ENCODE assay signal across 8 cellular contexts in genomic region chr3:50617096-50617791, GRCh38. TPM values are rescaled to one million over a fixed set of nuclear protein-coding genes. Genes with fewer than 3 reads are reported as not detected.
DNase-seq lines count a peak whose midpoint lies in the region; ATAC-seq and TF ChIP-seq lines count a peak whose summit lies in the region.

Gene MAPKAPK3, plus strand, starts transcription at chr3:50617151. Its CDS starts 415 bp downstream, at chr3:50617566.

- H3K9me3 ChIP-seq in endocrine pancreas (ENCODE audit: control insufficient read depth, low read length), result no peaks in the 10 kb centered on the region

- TF ChIP-seq POLR2A in GM19099 (IDR thresholded peaks at IDR 0.05; ENCODE audit: extremely low read depth, insufficient read length, low read depth), result peak; percentile 38

- ATAC-seq in HG03457 (IDR thresholded peaks at IDR 0.05; ENCODE audit: unreplicated experiment), result peak; percentile 10

- H3K9ac ChIP-seq in endocrine pancreas (ENCODE audit: control insufficient read depth, insufficient read depth, low read length), result peak within 1 kb of the TSS; percentile 86

- peak; percentile 56 for DNase-seq in CD1c-positive myeloid dendritic cell (ENCODE audit: extremely low spot score)
- peak in 3 of 5 experiments; percentile 32 to 39 (median 38) for DNase-seq in T-helper 2 cell
- DNase-seq in myocyte (ENCODE audit: low read depth), result peak; percentile 76
- no peak for DNase-seq in hepatic stellate cell (ENCODE audit: low spot score)
- DNase-seq in NCI-H1105 (lab: John Stamatoyannopoulos, UW), result no peak

- H3K4me3 ChIP-seq in endocrine pancreas (ENCODE audit: control insufficient read depth, insufficient read depth, low read length), result peak within 1 kb of the TSS; percentile 79

- H3K36me3 ChIP-seq in endocrine pancreas (ENCODE audit: control insufficient read depth, insufficient read depth, low read length), result no peaks in the 10 kb centered on the region

- H3K27me3 ChIP-seq in endocrine pancreas (ENCODE audit: control insufficient read depth, insufficient read depth, low read length), result no peaks in the 10 kb centered on the region

- no peaks in the 10 kb centered on the region for H3K4me1 ChIP-seq in endocrine pancreas (ENCODE audit: control insufficient read depth, insufficient read depth, low read length)

RNA-seq across cellular contexts. Expression of gene MAPKAPK3, which starts in this region (rescaled TPM):
- total RNA-seq in myocyte, result 91.0 and 92.3 TPM in 2 replicates
- polyA plus RNA-seq in myocyte (2012), result 31.8 TPM

Comparison
In these comparisons a context has a peak if more than half of its experiments do, and no peak if none do; other contexts are left out.
1. DNase-seq: peak in CD1c-positive myeloid dendritic cell (single experiment), T-helper 2 cell (3 of 5) and myocyte (single experiment); none in hepatic stellate cell (single experiment) and NCI-H1105 (single experiment).